8 cellular contexts compared by ENCODE assay signal in genomic region chr10:95445837-95446347, GRCh38.
DNase-seq lines count a peak whose midpoint lies in the region; ATAC-seq and TF ChIP-seq lines count a peak whose summit lies in the region.

No MANE protein-coding gene starts in this region.

- TF ChIP-seq CTCF in GM12874 (IDR thresholded peaks at IDR 0.05; ENCODE audit: insufficient read depth, low read depth, low read length), result peak; percentile 84

- H3K9me3 Mint-ChIP-seq in activated naive CD8-positive, alpha-beta T cell treated with anti-CD3 and anti-CD28 coated beads, Interleukin-2, amount 50 U/mL, for 24 hours, result no peaks in the 10 kb centered on the region

- peak; percentile 60 for ATAC-seq in HG03103 (IDR thresholded peaks at IDR 0.05; ENCODE audit: low read depth, unreplicated experiment)
- ATAC-seq in activated naive CD8-positive, alpha-beta T cell treated with anti-CD3 and anti-CD28 coated beads, Interleukin-2, amount 50 U/mL, for 24 hours, result peak; percentile 54
- ATAC-seq in left cardiac atrium, result peak; percentile 58 to 69
- no peak for ATAC-seq in GM21528 (IDR thresholded peaks at IDR 0.05; ENCODE audit: low FRiP score, unreplicated experiment)

- H3K27me3 Mint-ChIP-seq in activated naive CD8-positive, alpha-beta T cell treated with anti-CD3 and anti-CD28 coated beads, Interleukin-2, amount 50 U/mL, for 24 hours, result peaks cover 5% of the 10 kb centered on the region

- H3K27ac Mint-ChIP-seq in activated naive CD8-positive, alpha-beta T cell treated with anti-CD3 and anti-CD28 coated beads, Interleukin-2, amount 50 U/mL, for 24 hours, result no peak overlapping the region

- DNase-seq in Ammon's horn (ENCODE audit: low spot score) (peak; percentile 73), NCI-H774 (lab: John Stamatoyannopoulos, UW) (peak; percentile 23), left cardiac atrium (peak; percentile 41), putamen (ENCODE audit: low spot score) (peak; percentile 61)
- DNase-seq in activated naive CD8-positive, alpha-beta T cell treated with anti-CD3 and anti-CD28 coated beads, Interleukin-2, amount 50 U/mL, for 24 hours, result peak; percentile 26

- H3K4me1 Mint-ChIP-seq in activated naive CD8-positive, alpha-beta T cell treated with anti-CD3 and anti-CD28 coated beads, Interleukin-2, amount 50 U/mL, for 24 hours, result peaks cover 5% of the 10 kb centered on the region

- H3K4me3 Mint-ChIP-seq in activated naive CD8-positive, alpha-beta T cell treated with anti-CD3 and anti-CD28 coated beads, Interleukin-2, amount 50 U/mL, for 24 hours, result no peak overlapping the region

- intact Hi-C loops in left cardiac atrium (cut with DNase I), result no loop called here

- H3K36me3 Mint-ChIP-seq in activated naive CD8-positive, alpha-beta T cell treated with anti-CD3 and anti-CD28 coated beads, Interleukin-2, amount 50 U/mL, for 24 hours (ENCODE audit: low read depth), result no peaks in the 10 kb centered on the region

Comparison
In these comparisons a context has a peak if more than half of its experiments do, and no peak if none do; other contexts are left out.
1. DNase-seq: peak in every context shown above with its lines; median percentile 73 in Ammon's horn; 61 in putamen; 41 in left cardiac atrium; 26 in activated naive CD8-positive, alpha-beta T cell treated with anti-CD3 and anti-CD28 coated beads, Interleukin-2, amount 50 U/mL, for 24 hours; 23 in NCI-H774.